ENCODE assay signal across 1 cellular context in genomic region chr10:95242581-95243317, GRCh38.
TF ChIP-seq lines count a peak whose summit lies in the region.

No MANE protein-coding gene starts in this region.

TF ChIP-seq in GM23338, 12 proteins besides CTCF, POLR2A, EP300 and RAD21 (continued from another document):
- TF ChIP-seq, protein P1, sequence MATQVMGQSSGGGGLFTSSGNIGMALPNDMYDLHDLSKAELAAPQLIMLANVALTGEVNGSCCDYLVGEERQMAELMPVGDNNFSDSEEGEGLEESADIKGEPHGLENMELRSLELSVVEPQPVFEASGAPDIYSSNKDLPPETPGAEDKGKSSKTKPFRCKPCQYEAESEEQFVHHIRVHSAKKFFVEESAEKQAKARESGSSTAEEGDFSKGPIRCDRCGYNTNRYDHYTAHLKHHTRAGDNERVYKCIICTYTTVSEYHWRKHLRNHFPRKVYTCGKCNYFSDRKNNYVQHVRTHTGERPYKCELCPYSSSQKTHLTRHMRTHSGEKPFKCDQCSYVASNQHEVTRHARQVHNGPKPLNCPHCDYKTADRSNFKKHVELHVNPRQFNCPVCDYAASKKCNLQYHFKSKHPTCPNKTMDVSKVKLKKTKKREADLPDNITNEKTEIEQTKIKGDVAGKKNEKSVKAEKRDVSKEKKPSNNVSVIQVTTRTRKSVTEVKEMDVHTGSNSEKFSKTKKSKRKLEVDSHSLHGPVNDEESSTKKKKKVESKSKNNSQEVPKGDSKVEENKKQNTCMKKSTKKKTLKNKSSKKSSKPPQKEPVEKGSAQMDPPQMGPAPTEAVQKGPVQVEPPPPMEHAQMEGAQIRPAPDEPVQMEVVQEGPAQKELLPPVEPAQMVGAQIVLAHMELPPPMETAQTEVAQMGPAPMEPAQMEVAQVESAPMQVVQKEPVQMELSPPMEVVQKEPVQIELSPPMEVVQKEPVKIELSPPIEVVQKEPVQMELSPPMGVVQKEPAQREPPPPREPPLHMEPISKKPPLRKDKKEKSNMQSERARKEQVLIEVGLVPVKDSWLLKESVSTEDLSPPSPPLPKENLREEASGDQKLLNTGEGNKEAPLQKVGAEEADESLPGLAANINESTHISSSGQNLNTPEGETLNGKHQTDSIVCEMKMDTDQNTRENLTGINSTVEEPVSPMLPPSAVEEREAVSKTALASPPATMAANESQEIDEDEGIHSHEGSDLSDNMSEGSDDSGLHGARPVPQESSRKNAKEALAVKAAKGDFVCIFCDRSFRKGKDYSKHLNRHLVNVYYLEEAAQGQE (IDR thresholded peaks at IDR 0.05; ENCODE audit: unreplicated experiment), result no peak
- TF ChIP-seq STAT1 (IDR thresholded peaks at IDR 0.05; ENCODE audit: unreplicated experiment), result no peak
- TF ChIP-seq JUNB (IDR thresholded peaks at IDR 0.05; ENCODE audit: unreplicated experiment), result no peak
- TF ChIP-seq ZNF114 (CRISPR knock-in tag; IDR thresholded peaks at IDR 0.05), result no peak
